In the genomic region with DNA sequence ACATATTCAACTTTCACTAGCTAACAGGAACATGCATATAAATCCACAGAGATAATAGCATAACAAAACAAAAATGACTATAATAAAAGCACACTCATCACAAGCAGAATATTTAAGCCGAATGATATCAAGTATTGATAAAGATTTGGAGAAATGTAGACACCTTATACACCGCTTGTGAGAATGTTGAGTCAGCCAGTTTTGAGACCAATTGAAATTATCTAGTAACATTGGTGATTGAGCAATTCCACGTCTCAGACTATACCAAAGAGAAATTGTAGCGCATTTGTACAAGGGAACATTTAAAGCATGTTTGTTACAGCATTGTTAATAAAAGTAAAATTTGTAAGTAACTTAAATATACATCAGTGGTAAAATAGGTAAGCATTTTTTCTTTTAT, we compare ENCODE assay signal across 34 cellular contexts.
DNase-seq lines count a peak whose midpoint lies in the region; ATAC-seq, FAIRE-seq and TF ChIP-seq lines count a peak whose summit lies in the region.
"Had no signal": no experiment of that assay in that cellular context is flagged by ENCODE, and none has a peak within 500 bp of the region (broad histone marks: within the 10 kb centered on the region; RNA-seq: fewer than 3 reads in every experiment).

No MANE protein-coding gene starts in this region.

- CTCF ChIA-PET in HepG2 (lab: Yijun Ruan, JAX; ENCODE audit: low intra/inter-chr PET ratio, low total read pairs) (no interaction called here), A549 (lab: Yijun Ruan, JAX) (no interaction called here), endothelial cell of umbilical vein (lab: Charles Lee) (interaction anchor here (1.1 kb wide), 1 partner anchor 10 kb away, joined by 3 read pairs; no protein-coding TSS in a partner anchor)

- H3K9ac ChIP-seq in HepG2 (ENCODE audit: insufficient read depth, low read depth, low read length), result no peak overlapping the region
- H3K9ac ChIP-seq in MM.1S (ENCODE audit: low read length), result no peak overlapping the region
- H3K9ac ChIP-seq in endothelial cell of umbilical vein (replicated peaks; ENCODE audit: extremely low read depth, insufficient read depth, low read length), result no peak overlapping the region
- H3K9ac ChIP-seq: BLaER1; BLaER1 treated with 17β-estradiol and CSF1 and Interleukin-3, amounts not matched to agents 10 nM and 100 nM had no signal

- BruUV-seq in HepG2 (replicated peaks; lab: Mats Ljungman, UMichigan) (no TSS peak), endothelial cell of umbilical vein (replicated peaks; lab: Mats Ljungman, UMichigan) (no TSS peak)

- no peak for TF ChIP-seq POLR2A in HepG2 (IDR thresholded peaks at IDR 0.05; ENCODE audit: insufficient read depth in 1 of 2, low read depth in 2 of 2, low read length in 2 of 2)
- TF ChIP-seq POLR2A in right lobe of liver (IDR thresholded peaks at IDR 0.05), result no peak
- TF ChIP-seq POLR2A in A549 (IDR thresholded peaks at IDR 0.05; ENCODE audit: low read length), result no peak
- no peak for TF ChIP-seq POLR2A in endothelial cell of umbilical vein (IDR thresholded peaks at IDR 0.05; ENCODE audit: low read depth, low read length)

- H3K36me3 ChIP-seq in HepG2 (replicated peaks in 1 of 2; ENCODE audit: control insufficient read depth in 1 of 2, insufficient read depth in 2 of 2, low read length in 2 of 2) (no peaks in the 10 kb centered on the region), right lobe of liver (no peaks in the 10 kb centered on the region), MM.1S (replicated peaks; ENCODE audit: insufficient read depth, low read length) (no peaks in the 10 kb centered on the region), endothelial cell of umbilical vein (ENCODE audit: control insufficient read depth in 2 of 2, extremely low read depth in 1 of 2, insufficient read depth in 2 of 2, low read length in 2 of 2) (no peaks in the 10 kb centered on the region)
- H3K36me3 ChIP-seq: BE2C; BLaER1; BLaER1 treated with 17β-estradiol and CSF1 and Interleukin-3, amounts not matched to agents 10 nM and 100 nM had no signal

- WGBS in HepG2 (ENCODE audit: low lambda C conversion rate), result 7% methylated on average over 4 of the region's 4 CpGs
- WGBS in right lobe of liver (ENCODE audit: insufficient coverage, low coverage, low lambda C conversion rate, missing lambda C conversion rate), result 62% methylated on average over 4 of the region's 4 CpGs
- 76% methylated on average over 4 of the region's 4 CpGs for WGBS in A549 (ENCODE audit: missing lambda C conversion rate)

- H3K27ac ChIP-seq in HepG2 (ENCODE audit: extremely low read length, insufficient read depth, low read length) (no peak overlapping the region), right lobe of liver (no peak overlapping the region), A549 (no peak overlapping the region), MM.1S (ENCODE audit: low read length) (no peak overlapping the region), endothelial cell of umbilical vein (ENCODE audit: insufficient read depth, low read depth, low read length) (no peak overlapping the region)
- H3K27ac ChIP-seq: 22Rv1; BLaER1; BLaER1 treated with 17β-estradiol and CSF1 and Interleukin-3, amounts not matched to agents 10 nM and 100 nM; C4-2B had no signal

- H4K20me1 ChIP-seq in HepG2 (ENCODE audit: insufficient read depth, low read length), result no peaks in the 10 kb centered on the region
- no peaks in the 10 kb centered on the region for H4K20me1 ChIP-seq in MM.1S (ENCODE audit: insufficient read depth, low read length)
- H4K20me1 ChIP-seq in endothelial cell of umbilical vein (replicated peaks; ENCODE audit: control insufficient read depth, extremely low read depth, insufficient read depth, low read length), result no peaks in the 10 kb centered on the region
- H4K20me1 ChIP-seq: BLaER1; BLaER1 treated with 17β-estradiol and CSF1 and Interleukin-3, amounts not matched to agents 10 nM and 100 nM had no signal

- intact Hi-C loops in HepG2 (cut with micrococcal nuclease; ENCODE audit: unreplicated experiment), result no loop called here
- intact Hi-C loops in right lobe of liver (cut with DNase I), result no loop called here
- intact Hi-C loops in endothelial cell of umbilical vein (cut with micrococcal nuclease), result no loop called here

- H3K79me2 ChIP-seq in HepG2 (ENCODE audit: insufficient read depth, low read length) (no peaks in the 10 kb centered on the region), MM.1S (ENCODE audit: low read length) (no peaks in the 10 kb centered on the region), endothelial cell of umbilical vein (ENCODE audit: control insufficient read depth, insufficient read depth, low read length) (no peaks in the 10 kb centered on the region)

- POLR2A ChIA-PET in HepG2 (lab: Yijun Ruan, JAX) (no interaction called here), A549 (lab: Yijun Ruan, JAX) (no interaction called here), endothelial cell of umbilical vein (lab: Charles Lee) (no interaction called here)

- no peak for FAIRE-seq in HepG2 (lab: Jason Lieb, UNC)
- FAIRE-seq in A549 (lab: Jason Lieb, UNC), result no peak
- FAIRE-seq in endothelial cell of umbilical vein (lab: Jason Lieb, UNC), result peak; percentile 35
- FAIRE-seq: A204.1, D721Med had no signal

- H3K4me2 ChIP-seq in HepG2 (ENCODE audit: low read depth, low read length), result no peak overlapping the region
- no peak overlapping the region for H3K4me2 ChIP-seq in A549
- peak overlapping the region; percentile 38; the same call in 1 of the 2 replicates for H3K4me2 ChIP-seq in MM.1S (ENCODE audit: low read depth, low read length)
- no peak overlapping the region for H3K4me2 ChIP-seq in endothelial cell of umbilical vein (ENCODE audit: insufficient read depth, low read length)
- H3K4me2 ChIP-seq: BLaER1; BLaER1 treated with 17β-estradiol and CSF1 and Interleukin-3, amounts not matched to agents 10 nM and 100 nM had no signal

- TF ChIP-seq RAD21 in HepG2 (CRISPR knock-in tag; IDR thresholded peaks at IDR 0.05) (no peak), A549 (conservative IDR thresholded peaks at IDR 0.05 in 1 of 2, IDR thresholded peaks at IDR 0.05 in 1 of 2) (no peak)

- H3K4me3 ChIP-seq in HepG2 (replicated peaks in 1 of 3; ENCODE audit: insufficient read depth in 1 of 3, low read depth in 2 of 3, low read length in 3 of 3) (no peak overlapping the region), right lobe of liver (no peak overlapping the region), A549 (no peak overlapping the region), MM.1S (ENCODE audit: low read length) (no peak overlapping the region), endothelial cell of umbilical vein (replicated peaks in 1 of 3; ENCODE audit: insufficient read depth in 1 of 3, low read depth in 1 of 3, low read length in 3 of 3) (no peak overlapping the region)
- H3K4me3 ChIP-seq: BLaER1; BLaER1 treated with 17β-estradiol and CSF1 and Interleukin-3, amounts not matched to agents 10 nM and 100 nM had no signal

- DNase-seq in HepG2 (ENCODE audit: low spot score), result no peak
- DNase-seq in right lobe of liver, result no peak
- no peak for DNase-seq in A549 (ENCODE audit: low read depth in 1 of 2, low spot score in 1 of 2)
- no peak for DNase-seq in MM.1S
- DNase-seq in endothelial cell of umbilical vein (ENCODE audit: low read depth, low spot score), result no peak
- DNase-seq in SKM-1 (lab: John Stamatoyannopoulos, UW; ENCODE audit: unreplicated experiment), result no peak
- DNase-seq in T-helper 9 cell, result no peak
- DNase-seq: 8988T; ACHN; AML-193; BE2C; C1 segment of cervical spinal cord; Caco-2; Calu3; CD4-positive, alpha-beta memory T cell; CD4-positive, alpha-beta T cell; CD4-positive, CD25-positive, alpha-beta regulatory T cell; CD8-positive, alpha-beta memory T cell; CD8-positive, alpha-beta T cell; COR-L47; DMS 273 treated with DMSO at 0.1 percent for 48 hours; DMS153; DMS53; DMS79; DMS79 treated with DMSO at 0.1 percent for 48 hours; DND-41; EL had no signal

- TF ChIP-seq EP300 in HepG2 (IDR thresholded peaks at IDR 0.05; ENCODE audit: low read depth in 2 of 2, low read length in 2 of 2) (no peak), HepG2 (CRISPR knock-in tag; IDR thresholded peaks at IDR 0.05; ENCODE audit: borderline replicate concordance) (no peak), A549 (IDR thresholded peaks at IDR 0.05) (no peak)

- no peaks in the 10 kb centered on the region for H3K27me3 ChIP-seq in HepG2 (ENCODE audit: control insufficient read depth in 1 of 2, insufficient read depth in 2 of 2, low read length in 2 of 2)
- H3K27me3 ChIP-seq in right lobe of liver, result no peaks in the 10 kb centered on the region
- H3K27me3 ChIP-seq in MM.1S (replicated peaks; ENCODE audit: insufficient read depth, low read length), result no peaks in the 10 kb centered on the region
- H3K27me3 ChIP-seq in endothelial cell of umbilical vein (ENCODE audit: control insufficient read depth in 2 of 2, insufficient read depth in 2 of 2, low read length in 2 of 2), result no peaks in the 10 kb centered on the region
- H3K27me3 ChIP-seq: BE2C; BLaER1; BLaER1 treated with 17β-estradiol and CSF1 and Interleukin-3, amounts not matched to agents 10 nM and 100 nM had no signal

- H2AFZ ChIP-seq in HepG2 (ENCODE audit: low read length), result no peak overlapping the region
- H2AFZ ChIP-seq in MM.1S (ENCODE audit: low read length), result no peak overlapping the region
- no peak overlapping the region for H2AFZ ChIP-seq in endothelial cell of umbilical vein (ENCODE audit: low read depth, low read length)

- dilution Hi-C loops in endothelial cell of umbilical vein (cut with MboI; ENCODE audit: extremely low pct_ligation_motif_present, low sequenced_read_pairs), result no loop called here

- no peak for TF ChIP-seq CTCF in HepG2 (CRISPR knock-in tag; IDR thresholded peaks at IDR 0.05)
- no peak for TF ChIP-seq CTCF in right lobe of liver (IDR thresholded peaks at IDR 0.05)
- no peak for TF ChIP-seq CTCF in A549 (IDR thresholded peaks at IDR 0.05)
- no peak for TF ChIP-seq CTCF in MM.1S (IDR thresholded peaks at IDR 0.05; ENCODE audit: low read length)
- no peak for TF ChIP-seq CTCF in endothelial cell of umbilical vein (IDR thresholded peaks at IDR 0.05; ENCODE audit: extremely low read depth in 1 of 2, insufficient read depth in 1 of 2, low read depth in 1 of 2, low read length in 2 of 2)

- no peak for ATAC-seq in HepG2
- no peak for ATAC-seq in right lobe of liver
- ATAC-seq in A549, result no peak
- ATAC-seq in GM18907 (IDR thresholded peaks at IDR 0.05; ENCODE audit: unreplicated experiment), result no peak
- ATAC-seq: CD8-positive, alpha-beta T cell had no signal

- no peaks in the 10 kb centered on the region for H3K9me1 ChIP-seq in endothelial cell of umbilical vein (replicated peaks; ENCODE audit: control insufficient read depth, extremely low read depth, insufficient read depth, low read length)

- no peaks in the 10 kb centered on the region for H3F3A ChIP-seq in MM.1S (ENCODE audit: insufficient read depth, low read length)

- no peaks in the 10 kb centered on the region for H3K9me3 ChIP-seq in HepG2 (ENCODE audit: low read length)
- no peaks in the 10 kb centered on the region for H3K9me3 ChIP-seq in right lobe of liver
- no peaks in the 10 kb centered on the region for H3K9me3 ChIP-seq in A549
- H3K9me3 ChIP-seq in MM.1S (replicated peaks; ENCODE audit: insufficient read depth, low read length), result no peaks in the 10 kb centered on the region
- H3K9me3 ChIP-seq in endothelial cell of umbilical vein (replicated peaks; ENCODE audit: control insufficient read depth, insufficient read depth, low read length), result no peaks in the 10 kb centered on the region
- H3K9me3 ChIP-seq: BE2C, Caco-2 had no signal

- H3K4me1 ChIP-seq in HepG2 (ENCODE audit: insufficient read depth, low read length), result no peaks in the 10 kb centered on the region
- H3K4me1 ChIP-seq in right lobe of liver, result no peaks in the 10 kb centered on the region
- H3K4me1 ChIP-seq in A549, result no peaks in the 10 kb centered on the region
- H3K4me1 ChIP-seq in MM.1S (ENCODE audit: low read length), result peaks cover 13% of the 10 kb centered on the region
- H3K4me1 ChIP-seq in endothelial cell of umbilical vein (ENCODE audit: control insufficient read depth, extremely low read depth, insufficient read depth, low read length), result no peaks in the 10 kb centered on the region
- H3K4me1 ChIP-seq: BE2C; BLaER1; BLaER1 treated with 17β-estradiol and CSF1 and Interleukin-3, amounts not matched to agents 10 nM and 100 nM; Caco-2 had no signal

- in situ Hi-C loops in HepG2 (cut with HindIII; ENCODE audit: extremely low pct_ligation_motif_present, low pct_unique_long_range_greater_than_20kb), result no loop called here

- H3K9me2 ChIP-seq in MM.1S (replicated peaks; ENCODE audit: insufficient read depth, low read length), result no peaks in the 10 kb centered on the region
